ENCODE assay signal across 8 cellular contexts in genomic region chr16:27203429-27204231, GRCh38. TPM values are rescaled to one million over a fixed set of nuclear protein-coding genes. Genes with fewer than 3 reads are reported as not detected.
A peak's percentile ranks its signal among the peaks of the same experiment; 100 is the strongest.
DNase-seq lines count a peak whose midpoint lies in the region; ATAC-seq, FAIRE-seq and TF ChIP-seq lines count a peak whose summit lies in the region.

Gene KDM8, plus strand, starts transcription at chr16:27203526. Its CDS starts 6,598 bp downstream, at chr16:27210124.

- no peaks in the 10 kb centered on the region for H3K79me2 ChIP-seq in SU-DHL-6 (ENCODE audit: insufficient read depth, low read length)

- 0% methylated on average over 69 of the region's 69 CpGs for WGBS in pancreas, 2 donors
- 0 to 1% methylated on average over 60 to 69 of the region's 69 CpGs for WGBS in tibial nerve, 2 donors

- peaks cover 24% of the 10 kb centered on the region for H3F3A ChIP-seq in SU-DHL-6 (ENCODE audit: insufficient read depth)

- DNase-seq in NCI-H128 (lab: John Stamatoyannopoulos, UW; ENCODE audit: unreplicated experiment) (peak; percentile 94), Right ventricle myocardium superior (peak; percentile 100), pancreas (peak; percentile 99 to 100 (median 100)), tibial nerve (ENCODE audit: low spot score in 2 of 2) (peak; percentile 94 to 96)
- peak; percentile 98 for DNase-seq in activated naive CD8-positive, alpha-beta T cell treated with anti-CD3 and anti-CD28 coated beads, Interleukin-2, amount 50 U/mL, for 16 hours (ENCODE audit: low read depth, low spot score)

- peak; percentile 83 for ATAC-seq in HG02678 (IDR thresholded peaks at IDR 0.05; ENCODE audit: unreplicated experiment)
- peak; percentile 97 for ATAC-seq in Right ventricle myocardium superior (ENCODE audit: poor library complexity)
- peak; percentile 88 to 97 (median 93) for ATAC-seq in pancreas

- TF ChIP-seq EP300 in tibial nerve (IDR thresholded peaks at IDR 0.05) = peak; percentile 79 to 91

- no peaks in the 10 kb centered on the region for H3K9me2 ChIP-seq in SU-DHL-6 (replicated peaks; ENCODE audit: insufficient read depth, low read length)

- peak within 1 kb of the TSS; percentile 86 for H3K4me2 ChIP-seq in SU-DHL-6 (ENCODE audit: low read depth, low read length, poor library complexity, severe bottlenecking)

- peak within 1 kb of the TSS; percentile 89 for H2AFZ ChIP-seq in SU-DHL-6 (ENCODE audit: low read depth, low read length, severe bottlenecking)

- H3K9ac ChIP-seq in SU-DHL-6 (ENCODE audit: low read length) = peak within 1 kb of the TSS; percentile 80

- TF ChIP-seq POLR2A in GM10847 (IDR thresholded peaks at IDR 0.05; ENCODE audit: extremely low read depth, insufficient read length) (peak; percentile 71), tibial nerve (IDR thresholded peaks at IDR 0.05) (peak in 1 of 2 donors; percentile 72)

- H3K27ac ChIP-seq in SU-DHL-6 (ENCODE audit: low read depth, low read length) (peak within 1 kb of the TSS; percentile 87), pancreas (peak within 1 kb of the TSS; percentile 92 to 98 (median 97)), tibial nerve (peak within 1 kb of the TSS; percentile 91 to 99 (median 98))

- no peak for FAIRE-seq in pancreas (lab: Jason Lieb, UNC)

- intact Hi-C loops in Right ventricle myocardium superior (cut with DNase I) = no loop called here
- intact Hi-C loops in pancreas (cut with DNase I) = no loop called here

- no peaks in the 10 kb centered on the region for H4K20me1 ChIP-seq in SU-DHL-6 (ENCODE audit: low read depth, low read length)

- H3K4me1 ChIP-seq in pancreas (peaks cover 14 to 45% (median 37%) of the 10 kb centered on the region in 3 donors), tibial nerve (peaks cover 0 to 14% (median 6%) of the 10 kb centered on the region in 4 donors)

- peak within 1 kb of the TSS; percentile 72 for H3K4me3 ChIP-seq in SU-DHL-6 (ENCODE audit: insufficient read depth, low read length, poor library complexity, severe bottlenecking)
- H3K4me3 ChIP-seq in pancreas = peak within 1 kb of the TSS; percentile 44 to 73 (median 56)
- peak within 1 kb of the TSS; percentile 63 to 87 (median 74) for H3K4me3 ChIP-seq in tibial nerve

- no peak for TF ChIP-seq CTCF in SU-DHL-6 (IDR thresholded peaks at IDR 0.05; ENCODE audit: insufficient read depth, low read length, poor library complexity, severe bottlenecking)
- no peak for TF ChIP-seq CTCF in pancreas (IDR thresholded peaks at IDR 0.05)
- peak in 1 of 5 experiments; percentile 26 for TF ChIP-seq CTCF in tibial nerve (IDR thresholded peaks at IDR 0.05)

- H3K36me3 ChIP-seq in SU-DHL-6 (ENCODE audit: low read length) = no peaks in the 10 kb centered on the region
- no peaks in the 10 kb centered on the region for H3K36me3 ChIP-seq in pancreas
- H3K36me3 ChIP-seq in tibial nerve = no peaks in the 10 kb centered on the region

- H3K27me3 ChIP-seq in SU-DHL-6 (ENCODE audit: low read length) = no peaks in the 10 kb centered on the region
- H3K27me3 ChIP-seq in pancreas = no peaks in the 10 kb centered on the region
- H3K27me3 ChIP-seq in tibial nerve = no peaks in the 10 kb centered on the region

- H3K9me3 ChIP-seq in SU-DHL-6 (ENCODE audit: insufficient read depth, low read length) = no peaks in the 10 kb centered on the region
- no peaks in the 10 kb centered on the region for H3K9me3 ChIP-seq in pancreas
- H3K9me3 ChIP-seq in tibial nerve = no peaks in the 10 kb centered on the region

RNA-seq across cellular contexts. Expression of gene KDM8, which starts in this region (rescaled TPM):
- total RNA-seq in Right ventricle myocardium superior (2.9 TPM), pancreas (1 to 10 TPM; 4.7 to 7.4 (median 6.3) TPM), tibial nerve (1 to 10 TPM; 2.3 to 7.6 (median 4.8) TPM)
- polyA plus RNA-seq in pancreas = 10 to 100 TPM; 12.4 to 17.7 TPM

Comparison
In these comparisons a context has a peak if more than half of its experiments do, and no peak if none do; other contexts are left out.
1. Peak in every context shown above with its lines: DNase-seq, ATAC-seq, H3K4me3 ChIP-seq and H3K27ac ChIP-seq.